In the genomic region with DNA sequence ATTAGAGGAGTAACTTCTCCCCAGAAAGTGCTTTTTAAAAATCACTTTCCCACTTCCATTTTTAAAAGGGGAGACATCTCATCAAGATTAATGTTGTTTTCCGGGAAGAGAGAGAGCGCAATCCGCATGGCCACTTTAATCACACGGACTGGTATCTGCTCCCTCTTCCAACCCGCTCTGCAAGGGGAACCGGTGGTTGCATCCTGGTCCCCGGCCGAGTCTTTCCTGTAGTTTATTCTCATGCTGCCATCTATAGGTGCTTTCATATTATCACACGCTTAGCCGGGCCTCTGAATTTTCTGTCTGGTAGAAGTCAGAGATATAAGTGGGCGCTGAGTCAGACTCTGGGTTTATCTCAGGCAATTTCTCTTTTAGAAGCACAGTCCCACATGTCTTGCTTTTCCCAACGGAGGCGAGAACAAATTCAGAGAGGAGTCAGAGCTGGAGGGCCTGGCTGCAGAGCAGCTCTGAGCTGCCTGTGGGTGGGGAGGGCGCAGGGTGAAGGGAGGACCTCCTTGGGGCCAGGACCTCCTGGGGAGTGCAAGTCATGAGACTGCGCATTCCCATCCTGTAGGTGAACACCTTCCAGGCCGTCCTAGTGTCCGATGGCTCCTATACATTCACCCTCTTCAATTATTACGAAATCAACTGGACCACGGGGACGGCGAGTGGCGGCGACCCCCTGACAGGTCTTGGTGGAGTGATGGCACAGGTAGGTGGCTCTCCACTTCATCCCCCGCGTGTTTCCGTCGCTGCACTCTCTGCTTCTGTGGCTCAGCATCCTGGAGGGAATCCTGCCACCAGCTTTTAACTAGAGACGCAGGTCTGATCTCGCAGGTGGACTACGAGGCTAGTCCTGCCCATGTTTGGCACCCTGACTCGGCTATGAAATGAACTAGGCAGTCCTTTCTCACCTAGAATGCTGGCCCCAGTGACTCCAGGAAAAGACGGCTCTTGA, we compare ENCODE assay signal across 8 cellular contexts. TPM values are rescaled to one million over a fixed set of nuclear protein-coding genes. Genes with fewer than 3 reads are reported as not detected.
DNase-seq lines count a peak whose midpoint lies in the region; ATAC-seq and TF ChIP-seq lines count a peak whose summit lies in the region.

No MANE protein-coding gene starts in this region.

- no peak overlapping the region for H3K27ac Mint-ChIP-seq in activated CD4-positive, alpha-beta memory T cell treated with anti-CD3 and anti-CD28 coated beads, Interleukin-2, amount 10 ng/mL, durations not matched to agents 7 days and 5 days
- H3K27ac Mint-ChIP-seq in neural progenitor cell = no peak overlapping the region

- H3K4me1 ChIP-seq in HEK293 (ENCODE audit: control insufficient read depth, insufficient read depth, low read length) = no peaks in the 10 kb centered on the region
- H3K4me1 ChIP-seq in neural progenitor cell = peaks cover 6% of the 10 kb centered on the region

- H2AFZ ChIP-seq in neural progenitor cell (replicated peaks) = no peak overlapping the region

- H3K27ac ChIP-seq in HEK293 (ENCODE audit: extremely low read depth, low read depth, low read length) (no peak overlapping the region), neural progenitor cell (no peak overlapping the region)

- H3K9ac ChIP-seq in neural progenitor cell = no peak overlapping the region

- H3K36me3 ChIP-seq in HEK293 (ENCODE audit: control insufficient read depth in 2 of 2, insufficient read depth in 1 of 2, low read length in 2 of 2) (no peaks in the 10 kb centered on the region), neural progenitor cell (no peaks in the 10 kb centered on the region)

- no peaks in the 10 kb centered on the region for H3K9me3 ChIP-seq in HEK293 (ENCODE audit: control insufficient read depth, insufficient read depth, low read depth, low read length)
- H3K9me3 ChIP-seq in neural progenitor cell (ENCODE audit: low read depth) = no peaks in the 10 kb centered on the region

- H3K79me2 ChIP-seq in neural progenitor cell (ENCODE audit: low read depth) = no peaks in the 10 kb centered on the region

- TF ChIP-seq CTCF in HEK293 (tag by site-specific recombination; IDR thresholded peaks at IDR 0.05) (no peak), fibroblast of the aortic adventitia (IDR thresholded peaks at IDR 0.05; ENCODE audit: insufficient read depth, low read length) (peak; percentile 65), neural progenitor cell (IDR thresholded peaks at IDR 0.05) (peak; percentile 70)

- peaks cover 12% of the 10 kb centered on the region for H3K27me3 ChIP-seq in neural progenitor cell

- POLR2A ChIA-PET in HEK293 (lab: Yijun Ruan, JAX) = no interaction called here
- POLR2A ChIA-PET in activated CD4-positive, alpha-beta memory T cell treated with anti-CD3 and anti-CD28 coated beads, Interleukin-2, amount 10 ng/mL, durations not matched to agents 7 days and 5 days (lab: Charles Lee) = no interaction called here

- H3F3A ChIP-seq in neural progenitor cell (ENCODE audit: low read depth) = no peaks in the 10 kb centered on the region

- no peak overlapping the region for H3K4me2 ChIP-seq in neural progenitor cell

- DNase-seq in DMS153 (lab: John Stamatoyannopoulos, UW) = peak; percentile 73
- peak; percentile 60 for DNase-seq in NCI-H345 (lab: John Stamatoyannopoulos, UW)
- DNase-seq in activated CD4-positive, alpha-beta memory T cell treated with anti-CD3 and anti-CD28 coated beads, Interleukin-2, amount 10 ng/mL, durations not matched to agents 7 days and 5 days = peak; percentile 36
- peak; percentile 81 for DNase-seq in fibroblast of the aortic adventitia (ENCODE audit: low read depth)
- DNase-seq in neural progenitor cell (ENCODE audit: low spot score) = peak; percentile 81

- H3K4me1 Mint-ChIP-seq in activated CD4-positive, alpha-beta memory T cell treated with anti-CD3 and anti-CD28 coated beads, Interleukin-2, amount 10 ng/mL, durations not matched to agents 7 days and 5 days = no peaks in the 10 kb centered on the region
- H3K4me1 Mint-ChIP-seq in neural progenitor cell = peaks cover 42% of the 10 kb centered on the region

- H3K4me3 ChIP-seq in HEK293 (ENCODE audit: low read depth, low read length) = no peak overlapping the region
- H3K4me3 ChIP-seq in fibroblast of the aortic adventitia (ENCODE audit: low read depth, low read length) = no peak overlapping the region
- H3K4me3 ChIP-seq in neural progenitor cell = no peak overlapping the region

- no peak for ATAC-seq in GM18909 (IDR thresholded peaks at IDR 0.05; ENCODE audit: poor library complexity, unreplicated experiment)
- ATAC-seq in GM19452 (IDR thresholded peaks at IDR 0.05; ENCODE audit: unreplicated experiment) = no peak

- CTCF ChIA-PET in HEK293 (lab: Yijun Ruan, JAX) = interaction anchor here (0.7 to 4.7 kb wide), 6 partner anchors 9 to 460 kb away, joined by 3 to 22 read pairs (median 4); no protein-coding TSS in a partner anchor
- CTCF ChIA-PET in activated CD4-positive, alpha-beta memory T cell treated with anti-CD3 and anti-CD28 coated beads, Interleukin-2, amount 10 ng/mL, durations not matched to agents 7 days and 5 days (lab: Charles Lee) = interaction anchor here (1.0 to 1.3 kb wide), 3 partner anchors 160 to 428 kb away, joined by 3 to 4 read pairs (median 4); no protein-coding TSS in a partner anchor

- no peaks in the 10 kb centered on the region for H3K36me3 Mint-ChIP-seq in activated CD4-positive, alpha-beta memory T cell treated with anti-CD3 and anti-CD28 coated beads, Interleukin-2, amount 10 ng/mL, durations not matched to agents 7 days and 5 days (ENCODE audit: low read depth)
- no peaks in the 10 kb centered on the region for H3K36me3 Mint-ChIP-seq in neural progenitor cell

- H3K9me3 Mint-ChIP-seq in activated CD4-positive, alpha-beta memory T cell treated with anti-CD3 and anti-CD28 coated beads, Interleukin-2, amount 10 ng/mL, durations not matched to agents 7 days and 5 days = no peaks in the 10 kb centered on the region
- H3K9me3 Mint-ChIP-seq in neural progenitor cell = peaks cover 2% of the 10 kb centered on the region

- H3K4me3 Mint-ChIP-seq in activated CD4-positive, alpha-beta memory T cell treated with anti-CD3 and anti-CD28 coated beads, Interleukin-2, amount 10 ng/mL, durations not matched to agents 7 days and 5 days = no peak overlapping the region
- H3K4me3 Mint-ChIP-seq in neural progenitor cell = no peak overlapping the region

- peaks cover 23% of the 10 kb centered on the region for H3K27me3 Mint-ChIP-seq in activated CD4-positive, alpha-beta memory T cell treated with anti-CD3 and anti-CD28 coated beads, Interleukin-2, amount 10 ng/mL, durations not matched to agents 7 days and 5 days
- peaks cover 3% of the 10 kb centered on the region for H3K27me3 Mint-ChIP-seq in neural progenitor cell (ENCODE audit: insufficient read depth, low read depth)

- H4K20me1 ChIP-seq in neural progenitor cell (ENCODE audit: low read depth) = no peaks in the 10 kb centered on the region

TF ChIP-seq in HEK293, 187 proteins besides CTCF, POLR2A, EP300 and RAD21 (continues in another document):
- TF ChIP-seq ZNF654 (tag by site-specific recombination; IDR thresholded peaks at IDR 0.05; ENCODE audit: low read depth) = peak; percentile 77
- no peak for TF ChIP-seq ZNF146 (tag by site-specific recombination; IDR thresholded peaks at IDR 0.05)
- TF ChIP-seq ZBTB17 (tag by site-specific recombination; IDR thresholded peaks at IDR 0.05) = no peak
- TF ChIP-seq PRDM1 (tag by site-specific recombination; IDR thresholded peaks at IDR 0.05) = peak; percentile 6; the same call in 1 of the 2 replicates
- no peak for TF ChIP-seq ZNF558 (tag by site-specific recombination; IDR thresholded peaks at IDR 0.05)
- 0 out of 2 replicates have a peak, but pooled peaks have one; percentile 5 for TF ChIP-seq EGR2 (tag by site-specific recombination; IDR thresholded peaks at IDR 0.05; ENCODE audit: low read depth)
- TF ChIP-seq PRDM2 (tag by site-specific recombination; IDR thresholded peaks at IDR 0.05; ENCODE audit: borderline replicate concordance) = no peak

RNA-seq across cellular contexts. Expression of gene TECTA, which starts 11.7 kb away (rescaled TPM):
- under 1 TPM; 0.10 to 0.20 TPM for total RNA-seq in activated CD4-positive, alpha-beta memory T cell treated with anti-CD3 and anti-CD28 coated beads, Interleukin-2, amount 10 ng/mL, durations not matched to agents 7 days and 5 days
- total RNA-seq in fibroblast of the aortic adventitia (ENCODE audit: low replicate concordance) (0.36 and 1.5 TPM in 2 replicates), neural progenitor cell (ENCODE audit: low replicate concordance) (0.84 and 1.2 TPM in 2 replicates)
